In the genomic region with DNA sequence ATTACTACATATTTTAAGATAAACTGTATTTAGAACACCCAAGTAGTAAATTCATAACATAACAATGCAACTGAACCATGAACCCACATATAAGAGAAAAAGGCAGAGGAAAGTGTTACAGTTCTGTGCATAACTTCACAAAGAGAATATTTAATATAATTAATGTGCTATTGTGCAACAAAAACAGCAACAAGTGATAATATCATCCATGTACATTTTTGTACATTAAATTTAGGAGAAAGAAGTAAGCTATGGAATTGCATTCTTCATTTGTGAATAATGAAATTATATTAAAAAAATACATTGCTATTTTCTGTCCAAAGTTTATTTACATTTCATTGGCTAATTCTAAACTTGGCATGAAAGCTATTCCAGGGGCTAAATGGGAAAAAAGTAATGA, we compare ENCODE assay signal across 20 cellular contexts.
A peak's percentile ranks its signal among the peaks of the same experiment; 100 is the strongest.
DNase-seq lines count a peak whose midpoint lies in the region; FAIRE-seq and TF ChIP-seq lines count a peak whose summit lies in the region.
"Had no signal": no experiment of that assay in that cellular context is flagged by ENCODE, and none has a peak within 500 bp of the region (broad histone marks: within the 10 kb centered on the region; RNA-seq: fewer than 3 reads in every experiment).

No MANE protein-coding gene starts in this region.

- H3K27ac Mint-ChIP-seq in MCF 10A (ENCODE audit: low read depth, unreplicated experiment): no peak overlapping the region
- H3K27ac Mint-ChIP-seq: CD14-positive monocyte; CD4-positive, alpha-beta T cell had no signal

- TF ChIP-seq POLR2A in breast epithelium (IDR thresholded peaks at IDR 0.05): no peak

- H3K36me3 Mint-ChIP-seq in MCF 10A (ENCODE audit: insufficient read depth, unreplicated experiment): peaks cover 52% of the 10 kb centered on the region

- no peak for DNase-seq in MCF 10A (ENCODE audit: unreplicated experiment)
- DNase-seq in breast epithelium (ENCODE audit: low spot score in 2 of 2): no peak
- DNase-seq in activated T-cell treated with anti-CD3 and anti-CD28 coated beads, Interleukin-2, amount 50 U/mL, for 48 hours: no peak
- no peak for DNase-seq in tibial artery
- DNase-seq: ACHN; AML-193; BE2C; CD4-positive, alpha-beta T cell; CD8-positive, alpha-beta memory T cell; DMS53; DMS79 treated with DMSO at 0.1 percent for 48 hours; GOT3 had no signal

- no peaks in the 10 kb centered on the region for H3K4me1 ChIP-seq in breast epithelium
- H3K4me1 ChIP-seq in HEK293 (ENCODE audit: control insufficient read depth, insufficient read depth, low read length): no peaks in the 10 kb centered on the region
- H3K4me1 ChIP-seq in tibial artery: no peaks in the 10 kb centered on the region
- H3K4me1 ChIP-seq: BE2C had no signal

- peak; percentile 17 for FAIRE-seq in islet of Langerhans (lab: Jason Lieb, UNC)
- FAIRE-seq: GM12892, H54 had no signal

- no peak overlapping the region for H3K4me3 Mint-ChIP-seq in MCF 10A (ENCODE audit: unreplicated experiment)
- H3K4me3 Mint-ChIP-seq: CD14-positive monocyte; CD4-positive, alpha-beta T cell; CD8-positive, alpha-beta memory T cell had no signal

- POLR2A ChIA-PET in MCF 10A (lab: Yijun Ruan, JAX) (interaction anchor here (1.0 to 2.4 kb wide), 3 partner anchors 9 to 469 kb away, joined by 3 to 13 read pairs (median 4); no protein-coding TSS in a partner anchor), HEK293 (lab: Yijun Ruan, JAX) (no interaction called here)

- H3K9me3 ChIP-seq in breast epithelium (no peaks in the 10 kb centered on the region), HEK293 (ENCODE audit: control insufficient read depth, insufficient read depth, low read depth, low read length) (no peaks in the 10 kb centered on the region), tibial artery (no peaks in the 10 kb centered on the region)
- H3K9me3 ChIP-seq: BE2C; BLaER1 treated with 17β-estradiol and CSF1 and Interleukin-3, amounts not matched to agents 10 nM and 100 nM; HAP-1 had no signal

- no peaks in the 10 kb centered on the region for H3K27me3 ChIP-seq in breast epithelium
- H3K27me3 ChIP-seq in tibial artery: no peaks in the 10 kb centered on the region
- H3K27me3 ChIP-seq: BE2C; BLaER1 treated with 17β-estradiol and CSF1 and Interleukin-3, amounts not matched to agents 10 nM and 100 nM had no signal

- H3K9me3 Mint-ChIP-seq in MCF 10A (ENCODE audit: unreplicated experiment): no peaks in the 10 kb centered on the region
- H3K9me3 Mint-ChIP-seq: CD14-positive monocyte; CD4-positive, alpha-beta T cell; CD8-positive, alpha-beta memory T cell had no signal

- TSS peak; percentile 20 for BruUV-seq in MCF 10A (replicated peaks; lab: Mats Ljungman, UMichigan)

- TF ChIP-seq CTCF in MCF 10A (IDR thresholded peaks at IDR 0.05; ENCODE audit: unreplicated experiment) (no peak), breast epithelium (IDR thresholded peaks at IDR 0.05) (no peak), HEK293 (tag by site-specific recombination; IDR thresholded peaks at IDR 0.05) (no peak), tibial artery (IDR thresholded peaks at IDR 0.05) (no peak)

- CTCF ChIA-PET in MCF 10A (lab: Yijun Ruan, JAX): no interaction called here
- CTCF ChIA-PET in HEK293 (lab: Yijun Ruan, JAX): interaction anchor here (1.8 kb wide), 1 partner anchor 212 kb away, joined by 6 read pairs; no protein-coding TSS in a partner anchor

- no peaks in the 10 kb centered on the region for H3K27me3 Mint-ChIP-seq in MCF 10A (ENCODE audit: insufficient read depth, unreplicated experiment)
- H3K27me3 Mint-ChIP-seq: CD4-positive, alpha-beta T cell; CD8-positive, alpha-beta memory T cell had no signal

- H3K27ac ChIP-seq in breast epithelium (no peak overlapping the region), HEK293 (ENCODE audit: extremely low read depth, low read depth, low read length) (no peak overlapping the region), tibial artery (no peak overlapping the region)
- H3K27ac ChIP-seq: 22Rv1; BLaER1 treated with 17β-estradiol and CSF1 and Interleukin-3, amounts not matched to agents 10 nM and 100 nM had no signal

- no peak overlapping the region for H3K4me3 ChIP-seq in breast epithelium
- no peak overlapping the region for H3K4me3 ChIP-seq in HEK293 (ENCODE audit: low read depth, low read length)
- no peak overlapping the region for H3K4me3 ChIP-seq in tibial artery
- H3K4me3 ChIP-seq: BLaER1 treated with 17β-estradiol and CSF1 and Interleukin-3, amounts not matched to agents 10 nM and 100 nM; HAP-1 had no signal

- intact Hi-C loops in MCF 10A (cut with micrococcal nuclease): no loop called here
- intact Hi-C loops in breast epithelium (cut with DNase I; ENCODE audit: low total_unique reads): no loop called here
- intact Hi-C loops in tibial artery (cut with DNase I; ENCODE audit: low total_unique reads): no loop called here

- H3K4me1 Mint-ChIP-seq in MCF 10A (ENCODE audit: insufficient read depth, unreplicated experiment): no peaks in the 10 kb centered on the region

- H3K36me3 ChIP-seq in breast epithelium (no peaks in the 10 kb centered on the region), HEK293 (ENCODE audit: control insufficient read depth in 2 of 2, insufficient read depth in 1 of 2, low read length in 2 of 2) (peaks cover 17 to 27% of the 10 kb centered on the region in 2 experiments; a peak in 2 of 3 replicates), tibial artery (peaks cover 26 to 41% (median 34%) of the 10 kb centered on the region in 3 donors)

TF ChIP-seq in HEK293, 187 proteins besides CTCF, POLR2A, EP300 and RAD21:
- no peak for TF ChIP-seq ZNF239 (tag by site-specific recombination; IDR thresholded peaks at IDR 0.05)
- peak; percentile 65 for TF ChIP-seq SCRT2 (tag by site-specific recombination; IDR thresholded peaks at IDR 0.05)
